In genomic region chr15:90211440-90212168, GRCh38 we compare ENCODE assay signal across 9 cellular contexts. TPM values are rescaled to one million over a fixed set of nuclear protein-coding genes. Genes with fewer than 3 reads are reported as not detected.
A peak's percentile ranks its signal among the peaks of the same experiment; 100 is the strongest.
DNase-seq lines count a peak whose midpoint lies in the region; ATAC-seq lines count a peak whose summit lies in the region.
"Had no signal": no experiment of that assay in that cellular context is flagged by ENCODE, and none has a peak within 500 bp of the region (broad histone marks: within the 10 kb centered on the region; RNA-seq: fewer than 3 reads in every experiment).

No MANE protein-coding gene starts in this region.

- no peaks in the 10 kb centered on the region for H3K4me1 ChIP-seq in urinary bladder (ENCODE audit: insufficient read depth)

- DNase-seq in NCI-H226 (peak; percentile 71), dermis blood vessel endothelial cell (peak; percentile 55), memory B cell (ENCODE audit: low spot score in 2 of 2) (no peak), germinal center (ENCODE audit: low spot score) (no peak), NCI-H2029 (lab: John Stamatoyannopoulos, UW) (no peak)
- DNase-seq: activated CD8-positive, alpha-beta memory T cell treated with anti-CD3 and anti-CD28 coated beads, Interleukin-2, amount 50 U/mL, for 4 hours; NCI-H524 treated with DMSO at 0.1 percent for 48 hours had no signal

- H3K4me1 Mint-ChIP-seq in memory B cell = peaks cover 68% of the 10 kb centered on the region

- H3K36me3 Mint-ChIP-seq in memory B cell = peaks cover 47% of the 10 kb centered on the region

- H3K36me3 ChIP-seq in urinary bladder (ENCODE audit: insufficient read depth) = no peaks in the 10 kb centered on the region

- H3K27ac Mint-ChIP-seq in memory B cell = peak overlapping the region; percentile 91

- 70% methylated on average over 13 of the region's 13 CpGs for WGBS in urinary bladder

- H3K27ac ChIP-seq in urinary bladder (ENCODE audit: low read depth) = peak overlapping the region; percentile 91

- H3K27me3 Mint-ChIP-seq in memory B cell = no peaks in the 10 kb centered on the region

- no peak for ATAC-seq in memory B cell (ENCODE audit: low read depth)
- no peak for ATAC-seq in HG03159 (IDR thresholded peaks at IDR 0.05; ENCODE audit: unreplicated experiment)

- H3K4me3 ChIP-seq in urinary bladder (ENCODE audit: low read depth, low read length) = no peak overlapping the region

- peak overlapping the region; percentile 71 for H3K4me3 Mint-ChIP-seq in memory B cell

- no peaks in the 10 kb centered on the region for H3K9me3 Mint-ChIP-seq in memory B cell

RNA-seq across cellular contexts. Expression of gene SEMA4B, which starts 10.5 kb away (rescaled TPM):
- 6.3 and 9.4 TPM in 2 replicates for total RNA-seq in dermis blood vessel endothelial cell
- 39.3 TPM for total RNA-seq in urinary bladder
- 60.8 TPM for polyA plus RNA-seq in urinary bladder

RNA-seq across cellular contexts. Expression of gene CIB1, which starts 22.1 kb away (rescaled TPM):
- total RNA-seq in dermis blood vessel endothelial cell (22.5 and 26.2 TPM in 2 replicates), urinary bladder (17.9 TPM)
- polyA plus RNA-seq in urinary bladder = 84.7 TPM

RNA-seq across cellular contexts. Expression of gene GDPGP1, which starts 22.4 kb away (rescaled TPM):
- total RNA-seq in dermis blood vessel endothelial cell = 11.7 and 13.6 TPM in 2 replicates
- 6.6 TPM for total RNA-seq in urinary bladder
- polyA plus RNA-seq in urinary bladder = 3.6 TPM

RNA-seq across cellular contexts. Expression of gene TTLL13, which starts 37.8 kb away (rescaled TPM):
- total RNA-seq in dermis blood vessel endothelial cell (0.09 and 0.17 TPM in 2 replicates), urinary bladder (not detected)
- polyA plus RNA-seq in urinary bladder = 0.05 TPM

RNA-seq across cellular contexts. Expression of gene NGRN, which starts 53.9 kb away (rescaled TPM):
- total RNA-seq in dermis blood vessel endothelial cell (68.1 and 92.9 TPM in 2 replicates), urinary bladder (72.2 TPM)
- 104 TPM for polyA plus RNA-seq in urinary bladder

Comparison
In these comparisons a context has a peak if more than half of its experiments do, and no peak if none do; other contexts are left out.
1. DNase-seq: peak in NCI-H226 (single experiment) and dermis blood vessel endothelial cell (single experiment); none in memory B cell (0 of 2), germinal center (single experiment) and NCI-H2029 (single experiment).